Comparison of ENCODE assay signal across 13 cellular contexts in the genomic region with DNA sequence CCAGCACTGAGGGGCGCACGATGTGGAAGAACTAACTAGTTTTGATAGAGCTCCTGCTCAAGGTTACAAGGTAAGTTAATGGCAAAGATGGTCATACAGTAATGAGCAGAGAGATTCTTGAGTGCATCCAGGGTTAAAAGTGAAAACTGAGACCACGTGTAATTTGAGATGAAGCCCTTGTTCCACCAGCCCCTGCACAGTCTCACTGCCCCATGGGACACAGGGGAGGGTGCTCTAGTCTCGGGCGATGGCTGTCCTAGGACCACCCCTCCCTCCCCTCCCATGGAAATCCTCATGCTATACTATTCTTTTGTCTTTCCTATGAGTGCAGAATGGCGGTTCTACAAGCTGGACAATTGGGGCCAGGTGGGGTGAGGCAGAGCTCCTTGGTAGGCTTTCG. TPM values are rescaled to one million over a fixed set of nuclear protein-coding genes. Genes with fewer than 3 reads are reported as not detected.
A peak's percentile ranks its signal among the peaks of the same experiment; 100 is the strongest.
DNase-seq lines count a peak whose midpoint lies in the region; ATAC-seq, FAIRE-seq and TF ChIP-seq lines count a peak whose summit lies in the region.
"Had no signal": no experiment of that assay in that cellular context is flagged by ENCODE, and none has a peak within 500 bp of the region (broad histone marks: within the 10 kb centered on the region; RNA-seq: fewer than 3 reads in every experiment).

No MANE protein-coding gene starts in this region.

- H3K4me1 Mint-ChIP-seq in CD4-positive, alpha-beta T cell (ENCODE audit: low read depth): peaks cover 37% of the 10 kb centered on the region
- peaks cover 46% of the 10 kb centered on the region for H3K4me1 Mint-ChIP-seq in activated CD8-positive, alpha-beta T cell treated with anti-CD3 and anti-CD28 coated beads for 36 hours (ENCODE audit: low read depth)
- peaks cover 22 to 42% (median 34%) of the 10 kb centered on the region in 3 donors for H3K4me1 Mint-ChIP-seq in naive B cell

- peak overlapping the region; percentile 82 for H3K4me2 ChIP-seq in A549

- no peak for TF ChIP-seq CTCF in A549 (IDR thresholded peaks at IDR 0.05)
- no peak for TF ChIP-seq CTCF in CD4-positive, alpha-beta T cell (IDR thresholded peaks at IDR 0.05)
- TF ChIP-seq CTCF in activated CD8-positive, alpha-beta T cell treated with anti-CD3 and anti-CD28 coated beads for 36 hours (IDR thresholded peaks at IDR 0.05): no peak

- peaks cover 25% of the 10 kb centered on the region for H3K36me3 Mint-ChIP-seq in CD4-positive, alpha-beta T cell (ENCODE audit: low read depth)
- peaks cover 43% of the 10 kb centered on the region for H3K36me3 Mint-ChIP-seq in activated CD8-positive, alpha-beta T cell treated with anti-CD3 and anti-CD28 coated beads for 36 hours (ENCODE audit: low read depth)
- no peaks in the 10 kb centered on the region for H3K36me3 Mint-ChIP-seq in naive B cell

- H3K27ac Mint-ChIP-seq in CD4-positive, alpha-beta T cell: peak overlapping the region; percentile 42
- peak overlapping the region; percentile 13 for H3K27ac Mint-ChIP-seq in activated CD8-positive, alpha-beta T cell treated with anti-CD3 and anti-CD28 coated beads for 36 hours
- H3K27ac Mint-ChIP-seq in naive B cell: peak overlapping the region in 1 of 6 donors; percentile 75

- no peak for ATAC-seq in A549
- no peak for ATAC-seq in CD4-positive, alpha-beta T cell (ENCODE audit: poor library complexity)
- no peak for ATAC-seq in activated CD8-positive, alpha-beta T cell treated with anti-CD3 and anti-CD28 coated beads for 36 hours
- ATAC-seq in naive B cell (ENCODE audit: low read depth in 2 of 2): no peak
- no peak for ATAC-seq in HG03469 (IDR thresholded peaks at IDR 0.05; ENCODE audit: unreplicated experiment)
- ATAC-seq: gastroesophageal sphincter had no signal

- no peaks in the 10 kb centered on the region for H3K27me3 ChIP-seq in CD4-positive, alpha-beta T cell (ENCODE audit: control insufficient read depth, insufficient read depth, low read length)
- H3K27me3 ChIP-seq: gastroesophageal sphincter had no signal

- no peak for TF ChIP-seq POLR2A in A549 (IDR thresholded peaks at IDR 0.05; ENCODE audit: low read length)

- DNase-seq in A549 (ENCODE audit: low read depth in 1 of 2, low spot score in 1 of 2) (no peak), naive B cell (no peak), OCI-M2 (lab: John Stamatoyannopoulos, UW; ENCODE audit: unreplicated experiment) (no peak), AG08396 (ENCODE audit: low spot score) (no peak), cardiac septum (ENCODE audit: low spot score) (no peak)
- no peak for DNase-seq in CD4-positive, alpha-beta T cell
- DNase-seq in activated CD8-positive, alpha-beta T cell treated with anti-CD3 and anti-CD28 coated beads for 36 hours: no peak
- DNase-seq: amygdala, kidney glomerular epithelial cell, NCI-H1105, nucleus accumbens had no signal

- peak; percentile 81 for FAIRE-seq in A549 (lab: Jason Lieb, UNC)

- peaks cover 61% of the 10 kb centered on the region for H3K4me1 ChIP-seq in A549

- H3K9me3 ChIP-seq in A549: no peaks in the 10 kb centered on the region
- H3K9me3 ChIP-seq in CD4-positive, alpha-beta T cell (ENCODE audit: control insufficient read depth, low read length): no peaks in the 10 kb centered on the region
- H3K9me3 ChIP-seq: gastroesophageal sphincter had no signal

- TF ChIP-seq RAD21 in A549 (conservative IDR thresholded peaks at IDR 0.05 in 1 of 2, IDR thresholded peaks at IDR 0.05 in 1 of 2): no peak

- H3K4me3 Mint-ChIP-seq in CD4-positive, alpha-beta T cell: peak overlapping the region; percentile 42
- peak overlapping the region; percentile 57 for H3K4me3 Mint-ChIP-seq in activated CD8-positive, alpha-beta T cell treated with anti-CD3 and anti-CD28 coated beads for 36 hours
- peak overlapping the region in 5 of 8 donors; percentile 52 to 94 (median 64) for H3K4me3 Mint-ChIP-seq in naive B cell

- CTCF ChIA-PET in A549 (lab: Yijun Ruan, JAX): interaction anchor here (0.7 to 7.5 kb wide), 3 partner anchors 12 to 204 kb away, joined by 3 to 55 read pairs (median 4); no protein-coding TSS in a partner anchor
- CTCF ChIA-PET in CD4-positive, alpha-beta T cell (lab: Charles Lee): no interaction called here
- CTCF ChIA-PET in activated CD8-positive, alpha-beta T cell treated with anti-CD3 and anti-CD28 coated beads for 36 hours (lab: Charles Lee): interaction anchor here (1.4 kb wide), 1 partner anchor 17 kb away, joined by 3 read pairs; no protein-coding TSS in a partner anchor

- POLR2A ChIA-PET in A549 (lab: Yijun Ruan, JAX): no interaction called here
- POLR2A ChIA-PET in CD4-positive, alpha-beta T cell (lab: Charles Lee): no interaction called here
- POLR2A ChIA-PET in activated CD8-positive, alpha-beta T cell treated with anti-CD3 and anti-CD28 coated beads for 36 hours (lab: Charles Lee): interaction anchor here (1.3 kb wide), 1 partner anchor 145 kb away, joined by 5 read pairs; no protein-coding TSS in a partner anchor

- no peaks in the 10 kb centered on the region for H3K9me3 Mint-ChIP-seq in CD4-positive, alpha-beta T cell
- no peaks in the 10 kb centered on the region for H3K9me3 Mint-ChIP-seq in activated CD8-positive, alpha-beta T cell treated with anti-CD3 and anti-CD28 coated beads for 36 hours
- H3K9me3 Mint-ChIP-seq in naive B cell: peaks cover 0 to 3% (median 0%) of the 10 kb centered on the region in 7 donors

- 5% methylated on average over 6 of the region's 7 CpGs for WGBS in A549 (ENCODE audit: missing lambda C conversion rate)

- H3K27me3 Mint-ChIP-seq in CD4-positive, alpha-beta T cell: no peaks in the 10 kb centered on the region
- no peaks in the 10 kb centered on the region for H3K27me3 Mint-ChIP-seq in activated CD8-positive, alpha-beta T cell treated with anti-CD3 and anti-CD28 coated beads for 36 hours
- no peaks in the 10 kb centered on the region for H3K27me3 Mint-ChIP-seq in naive B cell

- peak overlapping the region; percentile 95 for H3K4me3 ChIP-seq in A549
- H3K4me3 ChIP-seq: gastroesophageal sphincter had no signal

- intact Hi-C loops in CD4-positive, alpha-beta T cell (cut with DNase I, micrococcal nuclease): no loop called here
- intact Hi-C loops in activated CD8-positive, alpha-beta T cell treated with anti-CD3 and anti-CD28 coated beads for 36 hours (cut with micrococcal nuclease): no loop called here
- intact Hi-C loops in cardiac septum (cut with DNase I): no loop called here

- no peak for TF ChIP-seq EP300 in A549 (IDR thresholded peaks at IDR 0.05)

- peak overlapping the region; percentile 98 to 100 for H3K27ac ChIP-seq in A549
- H3K27ac ChIP-seq in CD4-positive, alpha-beta T cell (ENCODE audit: low read depth, low read length): no peak overlapping the region
- H3K27ac ChIP-seq: gastroesophageal sphincter had no signal

RNA-seq across cellular contexts. Expression of gene G6PD, which starts 1.8 kb away (rescaled TPM):
- polyA plus RNA-seq in A549 (2011; rRNA removed) (692 and 774 TPM in 2 replicates), A549 (2017; fragmentation: RNase III; extraction: RNeasy Plus Mini Kit Qiagen cat#74134 plus additional on column Dnase treatment) (1,409 to 1,481 TPM (median 1,465 TPM) in 3 replicates), naive B cell (ENCODE audit: low read depth in 6 of 6) (1 to 10 TPM; 3.3 to 6.1 (median 4.4) TPM)
- 1,222 and 1,527 TPM in 2 replicates for polyA plus RNA-seq in A549 (2012; cell fraction: cytosol; rRNA removed)
- 2,784 and 3,385 TPM in 2 replicates for polyA plus RNA-seq in A549 (2012; cell fraction: nucleus; rRNA removed)
- 756 and 969 TPM in 2 replicates for polyA minus RNA-seq in A549 (2011; rRNA and poly(A)+ RNA removed)
- 10 to 100 TPM; 17.4 to 20.3 TPM for total RNA-seq in CD4-positive, alpha-beta T cell
- total RNA-seq in activated CD8-positive, alpha-beta T cell treated with anti-CD3 and anti-CD28 coated beads for 36 hours: 10 to 100 TPM; 88.4 to 92.5 TPM
- 14.6 TPM for total RNA-seq in cardiac septum

RNA-seq across cellular contexts. Expression of gene IKBKG, which starts 2.5 kb away (rescaled TPM):
- polyA plus RNA-seq in A549 (2011; rRNA removed) (19.7 and 22.1 TPM in 2 replicates), A549 (2017; fragmentation: RNase III; extraction: RNeasy Plus Mini Kit Qiagen cat#74134 plus additional on column Dnase treatment) (33.4 to 38.8 TPM (median 34.2 TPM) in 3 replicates), naive B cell (ENCODE audit: low read depth in 6 of 6) (10 to 100 TPM; 18.3 to 34.0 (median 26.5) TPM)
- polyA plus RNA-seq in A549 (2012; cell fraction: cytosol; rRNA removed): 38.7 and 46.2 TPM in 2 replicates
- polyA plus RNA-seq in A549 (2012; cell fraction: nucleus; rRNA removed): 117 and 119 TPM in 2 replicates
- 9.9 and 14.9 TPM in 2 replicates for polyA minus RNA-seq in A549 (2011; rRNA and poly(A)+ RNA removed)
- 10 to 100 TPM; 26.2 to 27.2 TPM for total RNA-seq in CD4-positive, alpha-beta T cell
- total RNA-seq in activated CD8-positive, alpha-beta T cell treated with anti-CD3 and anti-CD28 coated beads for 36 hours: 10 to 100 TPM; 34.4 to 40.6 TPM
- 18.9 TPM for total RNA-seq in cardiac septum

RNA-seq across cellular contexts. Expression of gene FAM3A, which starts 28.9 kb away (rescaled TPM):
- polyA plus RNA-seq in A549 (2011; rRNA removed): 18.6 and 21.7 TPM in 2 replicates
- polyA plus RNA-seq in A549 (2012; cell fraction: cytosol; rRNA removed): 47.8 and 55.1 TPM in 2 replicates
- polyA plus RNA-seq in A549 (2012; cell fraction: nucleus; rRNA removed): 93.9 and 105 TPM in 2 replicates
- polyA plus RNA-seq in A549 (2017; fragmentation: RNase III; extraction: RNeasy Plus Mini Kit Qiagen cat#74134 plus additional on column Dnase treatment): 33.2 to 40.6 TPM (median 36.7 TPM) in 3 replicates
- 16.1 and 21.8 TPM in 2 replicates for polyA minus RNA-seq in A549 (2011; rRNA and poly(A)+ RNA removed)
- 10 to 100 TPM; 36.1 to 38.2 TPM for total RNA-seq in CD4-positive, alpha-beta T cell
- 10 to 100 TPM; 27.9 to 31.9 TPM for total RNA-seq in activated CD8-positive, alpha-beta T cell treated with anti-CD3 and anti-CD28 coated beads for 36 hours
- 10 to 100 TPM; 13.4 to 24.1 (median 16.7) TPM for polyA plus RNA-seq in naive B cell (ENCODE audit: low read depth in 6 of 6)
- 53.1 TPM for total RNA-seq in cardiac septum

RNA-seq across cellular contexts. Expression of gene CTAG1A, which starts 40.0 kb away (rescaled TPM):
- polyA plus RNA-seq in A549 (2011; rRNA removed) (not detected in 2 replicates), A549 (2017; fragmentation: RNase III; extraction: RNeasy Plus Mini Kit Qiagen cat#74134 plus additional on column Dnase treatment) (not detected in 3 replicates), naive B cell (ENCODE audit: low read depth in 6 of 6) (not detected)
- not detected in 2 replicates for polyA plus RNA-seq in A549 (2012; cell fraction: cytosol; rRNA removed)
- polyA plus RNA-seq in A549 (2012; cell fraction: nucleus; rRNA removed): 0.22 TPM in 1 of 2 replicates, not detected in the other
- polyA minus RNA-seq in A549 (2011; rRNA and poly(A)+ RNA removed): not detected in 2 replicates
- not detected for total RNA-seq in CD4-positive, alpha-beta T cell
- total RNA-seq in activated CD8-positive, alpha-beta T cell treated with anti-CD3 and anti-CD28 coated beads for 36 hours: not detected
- not detected for total RNA-seq in cardiac septum
- total RNA-seq: gastroesophageal sphincter had no signal

RNA-seq across cellular contexts. Expression of gene SLC10A3, which starts 54.5 kb away (rescaled TPM):
- 9.0 and 10.1 TPM in 2 replicates for polyA plus RNA-seq in A549 (2011; rRNA removed)
- polyA plus RNA-seq in A549 (2012; cell fraction: cytosol; rRNA removed): 18.6 and 27.7 TPM in 2 replicates
- polyA plus RNA-seq in A549 (2012; cell fraction: nucleus; rRNA removed): 15.8 and 20.0 TPM in 2 replicates
- polyA plus RNA-seq in A549 (2017; fragmentation: RNase III; extraction: RNeasy Plus Mini Kit Qiagen cat#74134 plus additional on column Dnase treatment): 19.3 to 24.1 TPM (median 21.7 TPM) in 3 replicates
- polyA minus RNA-seq in A549 (2011; rRNA and poly(A)+ RNA removed): 11.0 and 18.0 TPM in 2 replicates
- 10 to 100 TPM; 15.7 to 16.4 TPM for total RNA-seq in CD4-positive, alpha-beta T cell
- total RNA-seq in activated CD8-positive, alpha-beta T cell treated with anti-CD3 and anti-CD28 coated beads for 36 hours: 10 to 100 TPM; 13.2 to 14.1 TPM
- polyA plus RNA-seq in naive B cell (ENCODE audit: low read depth in 6 of 6): 10 to 100 TPM; 33.5 to 65.1 (median 38.0) TPM
- total RNA-seq in cardiac septum: 13.8 TPM
